Comparison of ENCODE assay signal across 1 cellular context in the genomic region with DNA sequence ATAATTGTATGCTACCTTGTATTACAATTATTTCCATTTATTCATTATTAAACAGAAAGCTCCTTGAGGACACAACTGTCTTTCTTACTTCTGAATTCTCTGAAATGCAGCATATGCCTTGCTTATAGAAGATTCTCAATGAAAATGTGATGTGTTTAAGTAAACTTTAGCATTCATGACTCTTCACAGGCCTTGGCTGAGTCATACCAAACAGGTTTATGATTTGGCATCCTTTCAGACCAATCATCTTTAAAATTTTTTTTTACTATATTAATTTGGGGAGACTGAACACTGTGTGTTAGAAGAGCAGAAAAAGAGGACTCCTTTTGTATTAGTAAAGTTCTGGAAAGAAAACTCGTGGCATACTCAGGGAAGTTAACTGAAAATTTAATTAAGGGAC.
TF ChIP-seq lines count a peak whose summit lies in the region.

No MANE protein-coding gene starts in this region.

TF ChIP-seq in GM12878, 131 proteins besides CTCF, POLR2A, EP300 and RAD21:
- no peak for TF ChIP-seq SRF (IDR thresholded peaks at IDR 0.05; ENCODE audit: low read depth in 2 of 2, low read length in 2 of 2)
- TF ChIP-seq, protein P1, sequence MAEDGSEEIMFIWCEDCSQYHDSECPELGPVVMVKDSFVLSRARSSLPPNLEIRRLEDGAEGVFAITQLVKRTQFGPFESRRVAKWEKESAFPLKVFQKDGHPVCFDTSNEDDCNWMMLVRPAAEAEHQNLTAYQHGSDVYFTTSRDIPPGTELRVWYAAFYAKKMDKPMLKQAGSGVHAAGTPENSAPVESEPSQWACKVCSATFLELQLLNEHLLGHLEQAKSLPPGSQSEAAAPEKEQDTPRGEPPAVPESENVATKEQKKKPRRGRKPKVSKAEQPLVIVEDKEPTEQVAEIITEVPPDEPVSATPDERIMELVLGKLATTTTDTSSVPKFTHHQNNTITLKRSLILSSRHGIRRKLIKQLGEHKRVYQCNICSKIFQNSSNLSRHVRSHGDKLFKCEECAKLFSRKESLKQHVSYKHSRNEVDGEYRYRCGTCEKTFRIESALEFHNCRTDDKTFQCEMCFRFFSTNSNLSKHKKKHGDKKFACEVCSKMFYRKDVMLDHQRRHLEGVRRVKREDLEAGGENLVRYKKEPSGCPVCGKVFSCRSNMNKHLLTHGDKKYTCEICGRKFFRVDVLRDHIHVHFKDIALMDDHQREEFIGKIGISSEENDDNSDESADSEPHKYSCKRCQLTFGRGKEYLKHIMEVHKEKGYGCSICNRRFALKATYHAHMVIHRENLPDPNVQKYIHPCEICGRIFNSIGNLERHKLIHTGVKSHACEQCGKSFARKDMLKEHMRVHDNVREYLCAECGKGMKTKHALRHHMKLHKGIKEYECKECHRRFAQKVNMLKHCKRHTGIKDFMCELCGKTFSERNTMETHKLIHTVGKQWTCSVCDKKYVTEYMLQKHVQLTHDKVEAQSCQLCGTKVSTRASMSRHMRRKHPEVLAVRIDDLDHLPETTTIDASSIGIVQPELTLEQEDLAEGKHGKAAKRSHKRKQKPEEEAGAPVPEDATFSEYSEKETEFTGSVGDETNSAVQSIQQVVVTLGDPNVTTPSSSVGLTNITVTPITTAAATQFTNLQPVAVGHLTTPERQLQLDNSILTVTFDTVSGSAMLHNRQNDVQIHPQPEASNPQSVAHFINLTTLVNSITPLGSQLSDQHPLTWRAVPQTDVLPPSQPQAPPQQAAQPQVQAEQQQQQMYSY (CRISPR knock-in tag; IDR thresholded peaks at IDR 0.05): no peak
- TF ChIP-seq HDAC2 (IDR thresholded peaks at IDR 0.05): no peak
- no peak for TF ChIP-seq DPF2 (IDR thresholded peaks at IDR 0.05)
- TF ChIP-seq MEF2A (IDR thresholded peaks at IDR 0.05; ENCODE audit: insufficient read depth, low read depth, low read length): no peak
- TF ChIP-seq, protein P2, sequence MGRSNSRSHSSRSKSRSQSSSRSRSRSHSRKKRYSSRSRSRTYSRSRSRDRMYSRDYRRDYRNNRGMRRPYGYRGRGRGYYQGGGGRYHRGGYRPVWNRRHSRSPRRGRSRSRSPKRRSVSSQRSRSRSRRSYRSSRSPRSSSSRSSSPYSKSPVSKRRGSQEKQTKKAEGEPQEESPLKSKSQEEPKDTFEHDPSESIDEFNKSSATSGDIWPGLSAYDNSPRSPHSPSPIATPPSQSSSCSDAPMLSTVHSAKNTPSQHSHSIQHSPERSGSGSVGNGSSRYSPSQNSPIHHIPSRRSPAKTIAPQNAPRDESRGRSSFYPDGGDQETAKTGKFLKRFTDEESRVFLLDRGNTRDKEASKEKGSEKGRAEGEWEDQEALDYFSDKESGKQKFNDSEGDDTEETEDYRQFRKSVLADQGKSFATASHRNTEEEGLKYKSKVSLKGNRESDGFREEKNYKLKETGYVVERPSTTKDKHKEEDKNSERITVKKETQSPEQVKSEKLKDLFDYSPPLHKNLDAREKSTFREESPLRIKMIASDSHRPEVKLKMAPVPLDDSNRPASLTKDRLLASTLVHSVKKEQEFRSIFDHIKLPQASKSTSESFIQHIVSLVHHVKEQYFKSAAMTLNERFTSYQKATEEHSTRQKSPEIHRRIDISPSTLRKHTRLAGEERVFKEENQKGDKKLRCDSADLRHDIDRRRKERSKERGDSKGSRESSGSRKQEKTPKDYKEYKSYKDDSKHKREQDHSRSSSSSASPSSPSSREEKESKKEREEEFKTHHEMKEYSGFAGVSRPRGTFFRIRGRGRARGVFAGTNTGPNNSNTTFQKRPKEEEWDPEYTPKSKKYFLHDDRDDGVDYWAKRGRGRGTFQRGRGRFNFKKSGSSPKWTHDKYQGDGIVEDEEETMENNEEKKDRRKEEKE (IDR thresholded peaks at IDR 0.05): no peak
- TF ChIP-seq ESRRA (IDR thresholded peaks at IDR 0.05; ENCODE audit: low read length): no peak
- no peak for TF ChIP-seq SREBF1 (IDR thresholded peaks at IDR 0.05; ENCODE audit: low read length)
- no peak for TF ChIP-seq RFX5 (IDR thresholded peaks at IDR 0.05; ENCODE audit: low read depth, low read length)
- no peak for TF ChIP-seq NR2C1 (IDR thresholded peaks at IDR 0.05)
- TF ChIP-seq, protein P3, sequence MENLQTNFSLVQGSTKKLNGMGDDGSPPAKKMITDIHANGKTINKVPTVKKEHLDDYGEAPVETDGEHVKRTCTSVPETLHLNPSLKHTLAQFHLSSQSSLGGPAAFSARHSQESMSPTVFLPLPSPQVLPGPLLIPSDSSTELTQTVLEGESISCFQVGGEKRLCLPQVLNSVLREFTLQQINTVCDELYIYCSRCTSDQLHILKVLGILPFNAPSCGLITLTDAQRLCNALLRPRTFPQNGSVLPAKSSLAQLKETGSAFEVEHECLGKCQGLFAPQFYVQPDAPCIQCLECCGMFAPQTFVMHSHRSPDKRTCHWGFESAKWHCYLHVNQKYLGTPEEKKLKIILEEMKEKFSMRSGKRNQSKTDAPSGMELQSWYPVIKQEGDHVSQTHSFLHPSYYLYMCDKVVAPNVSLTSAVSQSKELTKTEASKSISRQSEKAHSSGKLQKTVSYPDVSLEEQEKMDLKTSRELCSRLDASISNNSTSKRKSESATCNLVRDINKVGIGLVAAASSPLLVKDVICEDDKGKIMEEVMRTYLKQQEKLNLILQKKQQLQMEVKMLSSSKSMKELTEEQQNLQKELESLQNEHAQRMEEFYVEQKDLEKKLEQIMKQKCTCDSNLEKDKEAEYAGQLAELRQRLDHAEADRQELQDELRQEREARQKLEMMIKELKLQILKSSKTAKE (IDR thresholded peaks at IDR 0.05; ENCODE audit: low read depth, poor library complexity, severe bottlenecking): no peak
- TF ChIP-seq IRF4 (IDR thresholded peaks at IDR 0.05; ENCODE audit: low read depth, low read length): no peak
- TF ChIP-seq PML (IDR thresholded peaks at IDR 0.05; ENCODE audit: low read length): no peak
- no peak for TF ChIP-seq ZNF207 (IDR thresholded peaks at IDR 0.05; ENCODE audit: borderline replicate concordance)
- TF ChIP-seq ZZZ3 (IDR thresholded peaks at IDR 0.05; ENCODE audit: control insufficient read depth, insufficient read length, low read depth): no peak
- TF ChIP-seq TBL1XR1 (IDR thresholded peaks at IDR 0.05; ENCODE audit: low read depth, low read length): no peak
- TF ChIP-seq, protein P4, sequence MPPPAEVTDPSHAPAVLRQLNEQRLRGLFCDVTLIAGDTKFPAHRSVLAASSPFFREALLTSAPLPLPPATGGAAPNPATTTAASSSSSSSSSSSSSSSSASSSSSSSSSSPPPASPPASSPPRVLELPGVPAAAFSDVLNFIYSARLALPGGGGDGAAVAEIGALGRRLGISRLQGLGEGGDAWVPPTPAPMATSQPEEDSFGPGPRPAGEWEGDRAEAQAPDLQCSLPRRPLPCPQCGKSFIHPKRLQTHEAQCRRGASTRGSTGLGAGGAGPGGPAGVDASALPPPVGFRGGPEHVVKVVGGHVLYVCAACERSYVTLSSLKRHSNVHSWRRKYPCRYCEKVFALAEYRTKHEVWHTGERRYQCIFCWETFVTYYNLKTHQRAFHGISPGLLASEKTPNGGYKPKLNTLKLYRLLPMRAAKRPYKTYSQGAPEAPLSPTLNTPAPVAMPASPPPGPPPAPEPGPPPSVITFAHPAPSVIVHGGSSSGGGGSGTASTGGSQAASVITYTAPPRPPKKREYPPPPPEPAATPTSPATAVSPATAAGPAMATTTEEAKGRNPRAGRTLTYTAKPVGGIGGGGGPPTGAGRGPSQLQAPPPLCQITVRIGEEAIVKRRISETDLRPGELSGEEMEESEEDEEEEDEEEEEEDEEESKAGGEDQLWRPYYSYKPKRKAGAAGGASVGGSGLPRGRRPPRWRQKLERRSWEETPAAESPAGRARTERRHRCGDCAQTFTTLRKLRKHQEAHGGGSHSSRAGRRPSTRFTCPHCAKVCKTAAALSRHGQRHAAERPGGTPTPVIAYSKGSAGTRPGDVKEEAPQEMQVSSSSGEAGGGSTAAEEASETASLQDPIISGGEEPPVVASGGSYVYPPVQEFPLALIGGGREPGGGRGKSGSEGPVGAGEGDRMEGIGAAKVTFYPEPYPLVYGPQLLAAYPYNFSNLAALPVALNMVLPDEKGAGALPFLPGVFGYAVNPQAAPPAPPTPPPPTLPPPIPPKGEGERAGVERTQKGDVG (CRISPR knock-in tag; IDR thresholded peaks at IDR 0.05): no peak
- no peak for TF ChIP-seq ZNF24 (IDR thresholded peaks at IDR 0.05)
